In the genomic region with DNA sequence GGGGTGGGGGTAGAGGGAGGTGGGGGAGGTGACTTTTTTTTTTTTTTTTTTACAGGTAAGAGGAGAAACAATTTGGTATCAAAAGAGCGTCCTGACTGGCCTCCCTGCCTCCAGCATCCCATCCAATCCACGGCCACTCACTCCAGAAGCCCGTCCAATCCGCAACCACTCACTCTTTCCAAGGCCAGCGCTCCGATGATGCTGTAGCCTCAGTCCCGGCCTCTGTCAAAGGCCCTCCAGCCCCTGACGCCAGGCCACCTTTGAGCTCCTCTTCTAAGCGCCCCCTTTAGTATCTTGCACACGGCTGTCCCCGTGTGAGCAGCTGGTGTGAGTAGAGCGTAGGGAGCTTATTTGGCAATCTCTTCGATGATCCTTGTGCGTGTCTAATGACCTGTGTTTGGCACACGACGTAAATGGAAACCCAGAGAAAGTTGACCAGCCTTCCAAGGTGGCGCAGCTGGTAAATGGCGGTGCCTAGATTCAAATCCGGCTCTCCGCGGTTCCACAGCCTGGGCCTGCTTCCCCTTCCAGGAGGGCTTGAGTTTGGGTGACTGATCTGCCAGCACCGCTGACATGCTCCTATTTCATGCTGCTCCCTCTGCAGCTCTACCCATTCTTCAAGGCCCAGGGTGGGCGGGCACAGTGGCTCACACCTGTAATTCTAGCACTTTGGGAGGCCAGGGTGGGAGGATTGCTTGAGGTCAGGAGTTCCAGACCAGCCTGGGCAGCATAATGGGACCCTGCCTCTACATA, we compare ENCODE assay signal across 24 cellular contexts.
"Had no signal": no experiment of that assay in that cellular context is flagged by ENCODE, and none has a peak within 500 bp of the region (broad histone marks: within the 10 kb centered on the region; RNA-seq: fewer than 3 reads in every experiment).

No MANE protein-coding gene starts in this region.

- H3K4me1 ChIP-seq: esophagus muscularis mucosa, gastrocnemius medialis, testis had no signal

- DNase-seq: activated CD4-positive, alpha-beta T cell treated with anti-CD3 and anti-CD28 coated beads for 1 hour; activated CD4-positive, alpha-beta T cell treated with anti-CD3 and anti-CD28 coated beads, Interleukin-2, amount 50 U/mL, for 1 hour; activated CD8-positive, alpha-beta T cell treated with anti-CD3 and anti-CD28 coated beads, Interleukin-2, amount 10 ng/mL, durations not matched to agents 7 days and 5 days; brain microvascular endothelial cell; effector memory CD8-positive, alpha-beta T cell; gastrocnemius medialis; hippocampal formation; left cardiac atrium; mucosa of descending colon; occipital lobe; small intestine; stimulated activated CD4-positive, alpha-beta T cell treated with anti-CD3 and anti-CD28 coated beads, Interleukin-15, amount 100 ng/mL, for 24 hours; T-helper 1 cell; testis had no signal

- H3K27ac ChIP-seq: brain microvascular endothelial cell, dorsolateral prefrontal cortex, esophagus muscularis mucosa, gastrocnemius medialis, testis, upper lobe of left lung had no signal

- H3K36me3 Mint-ChIP-seq: activated naive CD4-positive, alpha-beta T cell treated with anti-CD3 and anti-CD28 coated beads, Interleukin-2, amount 50 U/mL, for 72 hours; memory B cell; stimulated activated memory B cell treated with anti-CD40 and anti-IgM and Interleukin-4, amounts not matched to agents 10 μg/mL and 1 μg/mL and 100 μg/mL, for 72 hours had no signal

- H3K27me3 ChIP-seq: brain microvascular endothelial cell, dorsolateral prefrontal cortex, esophagus muscularis mucosa, gastrocnemius medialis, testis, upper lobe of left lung had no signal

- H3K36me3 ChIP-seq: brain microvascular endothelial cell, esophagus muscularis mucosa, gastrocnemius medialis, upper lobe of left lung had no signal

- H3K9me3 ChIP-seq: esophagus muscularis mucosa, gastrocnemius medialis, mucosa of descending colon, testis, upper lobe of left lung had no signal

- H3K27ac Mint-ChIP-seq: activated CD8-positive, alpha-beta T cell treated with anti-CD3 and anti-CD28 coated beads, Interleukin-2, amount 10 ng/mL, durations not matched to agents 7 days and 5 days; activated naive CD4-positive, alpha-beta T cell treated with anti-CD3 and anti-CD28 coated beads, Interleukin-2, amount 50 U/mL, for 72 hours; activated T-helper 1 cell treated with anti-CD3 and anti-CD28 coated beads, Interleukin-12 subunit alpha, Interleukin-12 subunit beta, Interleukin-2, Interleukin-4 antibody, amounts not matched to agents 30 ng/mL and 10 ng/mL and 1 ng/mL, durations not matched to agents 14 hours and 24 hours and 36 hours; effector memory CD8-positive, alpha-beta T cell; memory B cell; stimulated activated memory B cell treated with anti-CD40 and anti-IgM and Interleukin-4, amounts not matched to agents 10 μg/mL and 1 μg/mL and 100 μg/mL, for 72 hours had no signal

- H3K4me3 Mint-ChIP-seq: activated CD8-positive, alpha-beta T cell treated with anti-CD3 and anti-CD28 coated beads, Interleukin-2, amount 10 ng/mL, durations not matched to agents 7 days and 5 days; activated T-helper 1 cell treated with anti-CD3 and anti-CD28 coated beads, Interleukin-12 subunit alpha, Interleukin-12 subunit beta, Interleukin-2, Interleukin-4 antibody, amounts not matched to agents 30 ng/mL and 10 ng/mL and 1 ng/mL, durations not matched to agents 14 hours and 24 hours and 36 hours; central memory CD8-positive, alpha-beta T cell; effector memory CD8-positive, alpha-beta T cell; memory B cell; stimulated activated memory B cell treated with anti-CD40 and anti-IgM and Interleukin-4, amounts not matched to agents 10 μg/mL and 1 μg/mL and 100 μg/mL, for 72 hours had no signal

- H3K4me3 ChIP-seq: dorsolateral prefrontal cortex, esophagus muscularis mucosa, gastrocnemius medialis, mucosa of descending colon, testis, upper lobe of left lung had no signal

- H3K4me1 Mint-ChIP-seq: central memory CD8-positive, alpha-beta T cell; memory B cell; stimulated activated memory B cell treated with anti-CD40 and anti-IgM and Interleukin-4, amounts not matched to agents 10 μg/mL and 1 μg/mL and 100 μg/mL, for 72 hours had no signal

- FAIRE-seq: colon, small intestine had no signal

- H3K9me3 Mint-ChIP-seq: activated naive CD4-positive, alpha-beta T cell treated with anti-CD3 and anti-CD28 coated beads, Interleukin-2, amount 50 U/mL, for 72 hours; activated T-helper 1 cell treated with anti-CD3 and anti-CD28 coated beads, Interleukin-12 subunit alpha, Interleukin-12 subunit beta, Interleukin-2, Interleukin-4 antibody, amounts not matched to agents 30 ng/mL and 10 ng/mL and 1 ng/mL, durations not matched to agents 14 hours and 24 hours and 36 hours; central memory CD8-positive, alpha-beta T cell; effector memory CD8-positive, alpha-beta T cell had no signal

- H3K27me3 Mint-ChIP-seq: stimulated activated memory B cell treated with anti-CD40 and anti-IgM and Interleukin-4, amounts not matched to agents 10 μg/mL and 1 μg/mL and 100 μg/mL, for 72 hours had no signal

- ATAC-seq: activated CD8-positive, alpha-beta T cell treated with anti-CD3 and anti-CD28 coated beads, Interleukin-2, amount 10 ng/mL, durations not matched to agents 7 days and 5 days; activated naive CD4-positive, alpha-beta T cell treated with anti-CD3 and anti-CD28 coated beads, Interleukin-2, amount 50 U/mL, for 72 hours; effector memory CD8-positive, alpha-beta T cell; gastrocnemius medialis; left cardiac atrium; mucosa of descending colon; sciatic nerve had no signal
